Comparison of ENCODE assay signal across 12 cellular contexts in the genomic region with DNA sequence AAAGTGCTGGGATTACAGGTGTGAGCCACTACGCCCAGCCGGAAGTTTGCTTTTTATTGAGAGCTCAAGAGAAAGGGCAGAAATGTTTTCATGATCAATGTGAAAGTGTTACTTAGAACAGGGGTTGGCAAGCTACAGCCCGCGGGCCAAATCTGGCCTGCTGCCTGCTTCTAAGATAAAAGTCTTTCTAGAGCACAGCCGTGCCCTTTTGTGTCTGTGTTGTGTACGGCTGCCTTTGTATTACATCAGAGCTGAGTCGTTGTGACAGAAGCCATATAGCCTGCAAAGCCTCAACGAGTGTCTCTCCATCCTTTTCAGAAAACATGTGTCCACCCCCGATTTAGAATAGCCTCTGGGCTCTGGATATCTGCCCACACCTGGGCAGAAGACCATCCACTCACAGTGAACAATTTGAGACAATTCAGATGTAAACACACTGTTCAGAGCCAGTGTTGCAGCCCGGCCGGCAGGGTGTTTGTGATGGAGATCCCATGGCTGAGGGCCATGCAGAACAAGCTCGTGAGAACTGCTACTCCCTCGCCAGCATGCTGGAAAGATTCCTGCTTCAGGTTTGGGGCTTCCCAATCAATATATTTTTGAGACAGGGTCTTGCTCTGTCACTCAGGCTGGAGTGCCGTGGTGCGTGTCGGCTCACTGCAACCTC. TPM values are rescaled to one million over a fixed set of nuclear protein-coding genes. Genes with fewer than 3 reads are reported as not detected.
DNase-seq lines count a peak whose midpoint lies in the region; ATAC-seq lines count a peak whose summit lies in the region.
"Had no signal": no experiment of that assay in that cellular context is flagged by ENCODE, and none has a peak within 500 bp of the region (broad histone marks: within the 10 kb centered on the region; RNA-seq: fewer than 3 reads in every experiment).

No MANE protein-coding gene starts in this region.

- peak overlapping the region; percentile 24 to 49 for H3K4me3 ChIP-seq in duodenal mucosa (ENCODE audit: low read depth in 1 of 2, low read length in 2 of 2)
- no peak overlapping the region for H3K4me3 ChIP-seq in neuronal stem cell (ENCODE audit: low read length in 2 of 2)

- no peak overlapping the region for H2BK120ac ChIP-seq in neuronal stem cell (ENCODE audit: low read depth, low read length)

- no peak overlapping the region for H2BK15ac ChIP-seq in neuronal stem cell (ENCODE audit: low read length)

- peak overlapping the region; percentile 52 for H3K18ac ChIP-seq in neuronal stem cell (ENCODE audit: low read length)

- POLR2A ChIA-PET in activated CD4-positive, alpha-beta T cell treated with anti-CD3 and anti-CD28 coated beads for 36 hours (lab: Charles Lee), result no interaction called here

- H2BK5ac ChIP-seq in neuronal stem cell (ENCODE audit: low read length), result no peak overlapping the region

- H3K4me3 Mint-ChIP-seq in activated CD4-positive, alpha-beta T cell treated with anti-CD3 and anti-CD28 coated beads for 36 hours, result peak overlapping the region; percentile 43

- no peak overlapping the region for H3K4ac ChIP-seq in neuronal stem cell (ENCODE audit: low read length)

- peak overlapping the region; percentile 72 for H3K27ac Mint-ChIP-seq in activated CD4-positive, alpha-beta T cell treated with anti-CD3 and anti-CD28 coated beads for 36 hours
- H3K27ac Mint-ChIP-seq: stimulated activated naive B cell treated with anti-CD40 and anti-IgM and Interleukin-4, amounts not matched to agents 10 μg/mL and 1 μg/mL and 100 μg/mL, for 72 hours had no signal

- no peaks in the 10 kb centered on the region for H3K36me3 Mint-ChIP-seq in activated CD4-positive, alpha-beta T cell treated with anti-CD3 and anti-CD28 coated beads for 36 hours (ENCODE audit: low read depth)
- H3K36me3 Mint-ChIP-seq: stimulated activated naive B cell treated with anti-CD40 and anti-IgM and Interleukin-4, amounts not matched to agents 10 μg/mL and 1 μg/mL and 100 μg/mL, for 72 hours had no signal

- CTCF ChIA-PET in activated CD4-positive, alpha-beta T cell treated with anti-CD3 and anti-CD28 coated beads for 36 hours (lab: Charles Lee), result interaction anchor here (0.9 to 3.7 kb wide), 7 partner anchors 31 to 598 kb away, joined by 3 to 29 read pairs (median 3); a partner anchor contains a TSS

- no peaks in the 10 kb centered on the region for H3K36me3 ChIP-seq in duodenal mucosa (ENCODE audit: control insufficient read depth in 1 of 2, insufficient read depth in 2 of 2, low read length in 2 of 2)
- no peaks in the 10 kb centered on the region for H3K36me3 ChIP-seq in neuronal stem cell (replicated peaks in 1 of 2; ENCODE audit: control insufficient read depth in 2 of 2, insufficient read depth in 2 of 2, low read length in 2 of 2)

- peak; percentile 36 for DNase-seq in activated CD4-positive, alpha-beta T cell treated with anti-CD3 and anti-CD28 coated beads for 36 hours
- no peak for DNase-seq in activated CD4-positive, alpha-beta T cell treated with anti-CD3 and anti-CD28 coated beads for 4 hours
- DNase-seq in OCI-M1 (lab: John Stamatoyannopoulos, UW), result peak; percentile 13
- DNase-seq in neuronal stem cell (ENCODE audit: low spot score), result no peak
- no peak for DNase-seq in posterior vena cava (ENCODE audit: low spot score)
- DNase-seq: ACHN; NK-92 treated with Interleukin-12 subunit alpha and Interleukin-12 subunit beta, amount 100 ng/mL, for 24 hours had no signal

- H3K4me1 Mint-ChIP-seq in activated CD4-positive, alpha-beta T cell treated with anti-CD3 and anti-CD28 coated beads for 36 hours, result peaks cover 17% of the 10 kb centered on the region

- H4K91ac ChIP-seq in neuronal stem cell (ENCODE audit: low read depth, low read length, poor library complexity), result no peak overlapping the region

- H3K9ac ChIP-seq in duodenal mucosa (ENCODE audit: low read depth in 1 of 2, low read length in 2 of 2) (peak overlapping the region in 1 of 2 donors; percentile 39), neuronal stem cell (ENCODE audit: low read depth, low read length, poor library complexity) (no peak overlapping the region)

- peak; percentile 56 for ATAC-seq in activated CD4-positive, alpha-beta T cell treated with anti-CD3 and anti-CD28 coated beads for 36 hours
- ATAC-seq in GM21381 (IDR thresholded peaks at IDR 0.05; ENCODE audit: unreplicated experiment), result no peak
- ATAC-seq in GM21390 (IDR thresholded peaks at IDR 0.05; ENCODE audit: unreplicated experiment), result no peak

- no peaks in the 10 kb centered on the region for H3K27me3 Mint-ChIP-seq in activated CD4-positive, alpha-beta T cell treated with anti-CD3 and anti-CD28 coated beads for 36 hours
- H3K27me3 Mint-ChIP-seq: stimulated activated naive B cell treated with anti-CD40 and anti-IgM and Interleukin-4, amounts not matched to agents 10 μg/mL and 1 μg/mL and 100 μg/mL, for 72 hours had no signal

- no peak overlapping the region for H3K23ac ChIP-seq in neuronal stem cell (ENCODE audit: low read depth, low read length, poor library complexity)

- peak overlapping the region; percentile 70 for H2AFZ ChIP-seq in neuronal stem cell (ENCODE audit: low read length)

- H3K9me3 Mint-ChIP-seq in activated CD4-positive, alpha-beta T cell treated with anti-CD3 and anti-CD28 coated beads for 36 hours (ENCODE audit: low read depth), result no peaks in the 10 kb centered on the region
- H3K9me3 Mint-ChIP-seq: stimulated activated naive B cell treated with anti-CD40 and anti-IgM and Interleukin-4, amounts not matched to agents 10 μg/mL and 1 μg/mL and 100 μg/mL, for 72 hours had no signal

- H4K8ac ChIP-seq in neuronal stem cell (ENCODE audit: low read depth, low read length), result no peak overlapping the region

- no peak overlapping the region for H3K4me2 ChIP-seq in neuronal stem cell (ENCODE audit: insufficient read depth, low read length, poor library complexity, severe bottlenecking)

- H3K27ac ChIP-seq in duodenal mucosa (ENCODE audit: low read depth, low read length) (no peak overlapping the region), neuronal stem cell (replicated peaks; ENCODE audit: low read length) (no peak overlapping the region)

- no peak overlapping the region for H3K14ac ChIP-seq in neuronal stem cell (ENCODE audit: low read length)

- no peaks in the 10 kb centered on the region for H3K27me3 ChIP-seq in duodenal mucosa (ENCODE audit: control insufficient read depth in 1 of 2, insufficient read depth in 2 of 2, low read length in 2 of 2)
- H3K27me3 ChIP-seq in neuronal stem cell (ENCODE audit: control insufficient read depth in 3 of 3, insufficient read depth in 3 of 3, low read depth in 1 of 3, low read length in 3 of 3), result no peaks in the 10 kb centered on the region

- WGBS in neuronal stem cell (ENCODE audit: extremely low coverage in 2 of 2, insufficient read length in 2 of 2, insufficient replicate concordance in 1 of 2), 2 donors, result no CpG with 5 or more reads among the region's 16 CpGs

- H2AK5ac ChIP-seq in neuronal stem cell (ENCODE audit: low read depth, low read length), result no peak overlapping the region

- H3K9me3 ChIP-seq in duodenal mucosa (ENCODE audit: control insufficient read depth in 1 of 2, low read length in 2 of 2) (no peaks in the 10 kb centered on the region), neuronal stem cell (replicated peaks in 1 of 2; ENCODE audit: control insufficient read depth in 2 of 2, insufficient read depth in 1 of 2, low read depth in 1 of 2, low read length in 2 of 2) (no peaks in the 10 kb centered on the region)

- intact Hi-C loops in activated CD4-positive, alpha-beta T cell treated with anti-CD3 and anti-CD28 coated beads for 36 hours (cut with DNase I, micrococcal nuclease), result loop anchor here in 1 of 2 experiments (2.0 kb wide), 1 partner anchor 54 kb away; no protein-coding TSS in a partner anchor
- intact Hi-C loops in posterior vena cava (cut with DNase I), result no loop called here

- no peak overlapping the region for H2BK12ac ChIP-seq in neuronal stem cell (ENCODE audit: low read length)

- peaks cover 4 to 5% of the 10 kb centered on the region in 2 donors for H3K4me1 ChIP-seq in duodenal mucosa (ENCODE audit: control insufficient read depth in 1 of 2, insufficient read depth in 2 of 2, low read length in 2 of 2)
- H3K4me1 ChIP-seq in neuronal stem cell (ENCODE audit: control insufficient read depth in 2 of 2, insufficient read depth in 1 of 2, low read depth in 1 of 2, low read length in 2 of 2), result no peaks in the 10 kb centered on the region

- no peaks in the 10 kb centered on the region for H3K79me1 ChIP-seq in neuronal stem cell (ENCODE audit: low read depth, low read length)

RNA-seq across cellular contexts. Expression of a gene that starts 28.8 kb away (rescaled TPM):
- total RNA-seq in activated CD4-positive, alpha-beta T cell treated with anti-CD3 and anti-CD28 coated beads for 36 hours, result under 1 TPM in 1 of 2 experiments, not detected in 1; 0.21 TPM
- polyA plus RNA-seq in neuronal stem cell (2013, experiment 1 of 2), result 1.4 TPM
- 0.91 TPM for polyA plus RNA-seq in neuronal stem cell (2013, experiment 2 of 2)
- total RNA-seq in posterior vena cava, result 1 to 10 TPM in 1 of 2 donors, under 1 TPM in 1; 0.24 to 1.3 TPM
- total RNA-seq: bronchial epithelial cell had no signal

RNA-seq across cellular contexts. Expression of a gene that starts 29.4 kb away (rescaled TPM):
- 1 to 10 TPM; 2.7 to 4.4 TPM for total RNA-seq in activated CD4-positive, alpha-beta T cell treated with anti-CD3 and anti-CD28 coated beads for 36 hours
- polyA plus RNA-seq in neuronal stem cell (2013, experiment 1 of 2), result 10.3 TPM
- polyA plus RNA-seq in neuronal stem cell (2013, experiment 2 of 2), result 10.5 TPM
- 1 to 10 TPM; 2.7 to 3.7 TPM for total RNA-seq in posterior vena cava

Comparison
In these comparisons a context has a peak if more than half of its experiments do, and no peak if none do; other contexts are left out.
1. DNase-seq: peak in activated CD4-positive, alpha-beta T cell treated with anti-CD3 and anti-CD28 coated beads for 36 hours (single experiment) and OCI-M1 (single experiment); none in activated CD4-positive, alpha-beta T cell treated with anti-CD3 and anti-CD28 coated beads for 4 hours (0 of 2), neuronal stem cell (single experiment) and posterior vena cava (single experiment).
2. H3K4me3 ChIP-seq: peak in duodenal mucosa (2 of 2); none in neuronal stem cell (0 of 2).